23 cellular contexts compared by ENCODE assay signal in genomic region chr7:84354866-84355265, GRCh38.
DNase-seq lines count a peak whose midpoint lies in the region; TF ChIP-seq lines count a peak whose summit lies in the region.
"Had no signal": no experiment of that assay in that cellular context is flagged by ENCODE, and none has a peak within 500 bp of the region (broad histone marks: within the 10 kb centered on the region; RNA-seq: fewer than 3 reads in every experiment).

No MANE protein-coding gene starts in this region.

- CTCF ChIA-PET in SK-N-SH (lab: Yijun Ruan, JAX): no interaction called here

- no peaks in the 10 kb centered on the region for H3K27me3 ChIP-seq in SK-N-SH (ENCODE audit: insufficient read depth)

- DNase-seq in GM03348 (ENCODE audit: low spot score) (peak; percentile 24), SK-N-SH (no peak), fibroblast of peridontal ligament (ENCODE audit: extremely low read depth) (peak; percentile 74), stromal cell of bone marrow (ENCODE audit: low read depth) (peak; percentile 3), COLO829 (ENCODE audit: low spot score) (no peak)
- no peak for DNase-seq in activated CD4-positive, CD25-positive, alpha-beta regulatory T cell treated with anti-CD3 and anti-CD28 coated beads, Interleukin-2, amount 50 U/mL, for 72 hours
- no peak for DNase-seq in activated effector memory CD4-positive, alpha-beta T cell treated with Interleukin-2 at 50 U/mL for 16 hours
- DNase-seq: AML-193; CD8-positive, alpha-beta memory T cell; GDM1; H9; Karpas-422; MV-4-11; NCI-H1105 treated with DMSO at 0.1 percent for 48 hours; NCI-H1694; NCI-H2081 treated with DMSO at 0.1 percent for 48 hours; NCI-H2171 treated with DMSO at 0.1 percent for 48 hours; NCI-H446 treated with DMSO at 0.1 percent for 48 hours; NCI-H526 treated with DMSO at 0.1 percent for 48 hours; PC-3; SHP77 treated with DMSO at 0.1 percent for 48 hours had no signal

- H3K9me2 ChIP-seq in SK-N-SH: no peaks in the 10 kb centered on the region

- H3F3A ChIP-seq in SK-N-SH (replicated peaks; ENCODE audit: insufficient read depth): no peaks in the 10 kb centered on the region

- 93% methylated on average over 1 of the region's 1 CpG for WGBS in SK-N-SH (ENCODE audit: low lambda C conversion rate)

- no peak overlapping the region for H3K9ac ChIP-seq in SK-N-SH

- TF ChIP-seq CTCF in SK-N-SH (IDR thresholded peaks at IDR 0.05): no peak

- TF ChIP-seq EP300 in SK-N-SH (IDR thresholded peaks at IDR 0.05; ENCODE audit: borderline replicate concordance in 1 of 2, low read depth in 1 of 2, low read length in 1 of 2): no peak

- H3K4me2 ChIP-seq in SK-N-SH: no peak overlapping the region

- POLR2A ChIA-PET in SK-N-SH (lab: Yijun Ruan, JAX): no interaction called here

- H3K27ac ChIP-seq in SK-N-SH (ENCODE audit: low read depth in 2 of 2, low read length in 1 of 2): peak overlapping the region in 1 of 2 experiments; percentile 48; a peak in 1 of 4 replicates
- H3K27ac ChIP-seq: C4-2B had no signal

- H2AFZ ChIP-seq in SK-N-SH (ENCODE audit: low read depth): peak overlapping the region; percentile 24; the same call in 1 of the 2 replicates

- H3K9me3 ChIP-seq in SK-N-SH: no peaks in the 10 kb centered on the region

- peaks cover 2 to 12% of the 10 kb centered on the region in 2 experiments; a peak in 2 of 4 replicates for H3K4me1 ChIP-seq in SK-N-SH (ENCODE audit: control insufficient read depth in 1 of 2, insufficient read depth in 2 of 2, low read depth in 1 of 2, low read length in 1 of 2)

- no peak overlapping the region for H3K4me3 ChIP-seq in SK-N-SH (ENCODE audit: low read depth in 2 of 2, low read length in 1 of 2)
- H3K4me3 ChIP-seq: SK-N-MC had no signal

- TF ChIP-seq RAD21 in SK-N-SH (IDR thresholded peaks at IDR 0.05; ENCODE audit: low read length): no peak

- no peaks in the 10 kb centered on the region for H4K20me1 ChIP-seq in SK-N-SH (ENCODE audit: insufficient read depth)

- H3K36me3 ChIP-seq in SK-N-SH (replicated peaks in 1 of 2; ENCODE audit: control insufficient read depth in 1 of 2, insufficient read depth in 2 of 2, low read length in 1 of 2): no peaks in the 10 kb centered on the region

- H3K79me2 ChIP-seq in SK-N-SH (ENCODE audit: insufficient read depth): no peaks in the 10 kb centered on the region

TF ChIP-seq in SK-N-SH, 30 proteins besides CTCF, POLR2A, EP300 and RAD21:
- TF ChIP-seq NRF1 (IDR thresholded peaks at IDR 0.05; ENCODE audit: low read depth, low read length) (no peak), MXI1 (IDR thresholded peaks at IDR 0.05; ENCODE audit: low read depth, low read length) (no peak), TEAD4 (IDR thresholded peaks at IDR 0.05; ENCODE audit: borderline replicate concordance, insufficient read depth) (peak; percentile 7; the same call in 1 of the 2 replicates), FOXJ3 (CRISPR knock-in tag; IDR thresholded peaks at IDR 0.05) (no peak), MEF2A (IDR thresholded peaks at IDR 0.05; ENCODE audit: borderline replicate concordance, low read depth) (no peak), PBX3 (IDR thresholded peaks at IDR 0.05) (no peak), RFX5 (IDR thresholded peaks at IDR 0.05; ENCODE audit: low read length) (no peak), MAX (IDR thresholded peaks at IDR 0.05; ENCODE audit: low read depth) (no peak), GATA2 (CRISPR knock-in tag; IDR thresholded peaks at IDR 0.05) (no peak; the same call in 1 of the 2 replicates), RCOR1 (IDR thresholded peaks at IDR 0.05; ENCODE audit: low read length) (no peak), JUND (IDR thresholded peaks at IDR 0.05) (0 out of 2 replicates have a peak, but pooled peaks have one; percentile 16), TCF12 (IDR thresholded peaks at IDR 0.05) (peak; percentile 72), GABPA (IDR thresholded peaks at IDR 0.05; ENCODE audit: low read depth) (no peak), POLR2AphosphoS5 (IDR thresholded peaks at IDR 0.05; ENCODE audit: low read depth, low read length) (no peak), NFIC (IDR thresholded peaks at IDR 0.05; ENCODE audit: borderline replicate concordance) (0 out of 2 replicates have a peak, but pooled peaks have one; percentile 8)

Comparison
In these comparisons a context has a peak if more than half of its experiments do, and no peak if none do; other contexts are left out.
1. DNase-seq: peak in GM03348 (single experiment), fibroblast of peridontal ligament (single experiment) and stromal cell of bone marrow (single experiment); none in SK-N-SH (single experiment), activated CD4-positive, CD25-positive, alpha-beta regulatory T cell treated with anti-CD3 and anti-CD28 coated beads, Interleukin-2, amount 50 U/mL, for 72 hours (single experiment), COLO829 (single experiment) and activated effector memory CD4-positive, alpha-beta T cell treated with Interleukin-2 at 50 U/mL for 16 hours (single experiment).